ENCODE assay signal across 8 cellular contexts in genomic region chr13:74573654-74574053, GRCh38.
DNase-seq lines count a peak whose midpoint lies in the region; ATAC-seq and TF ChIP-seq lines count a peak whose summit lies in the region.
"Had no signal": no experiment of that assay in that cellular context is flagged by ENCODE, and none has a peak within 500 bp of the region (broad histone marks: within the 10 kb centered on the region; RNA-seq: fewer than 3 reads in every experiment).

No MANE protein-coding gene starts in this region.

- no peak overlapping the region for H2AFZ ChIP-seq in PC-3 (ENCODE audit: low read length)

- DNase-seq in BJ (ENCODE audit: low read depth), result no peak
- peak; percentile 14 for DNase-seq in ELR (ENCODE audit: low read depth)
- DNase-seq in PC-3, result no peak
- no peak for DNase-seq in fibroblast of pulmonary artery (ENCODE audit: low read depth)
- DNase-seq: activated CD4-positive, CD25-positive, alpha-beta regulatory T cell had no signal

- no peaks in the 10 kb centered on the region for H3F3A ChIP-seq in PC-3 (ENCODE audit: low read length, unreplicated experiment)

- H3K36me3 ChIP-seq in BJ (ENCODE audit: control insufficient read depth, insufficient read depth, low read length), result no peaks in the 10 kb centered on the region
- H3K36me3 ChIP-seq in PC-3 (ENCODE audit: low read depth, low read length), result no peaks in the 10 kb centered on the region

- no peak overlapping the region for H3K9ac ChIP-seq in PC-3 (ENCODE audit: low read length)

- H4K20me1 ChIP-seq in PC-3 (ENCODE audit: low read length), result no peaks in the 10 kb centered on the region

- ATAC-seq in PC-3 (no peak), GM18907 (IDR thresholded peaks at IDR 0.05; ENCODE audit: unreplicated experiment) (no peak), HG03432 (IDR thresholded peaks at IDR 0.05; ENCODE audit: unreplicated experiment) (no peak), HG02970 (IDR thresholded peaks at IDR 0.05; ENCODE audit: low FRiP score, unreplicated experiment) (no peak)

- no peak overlapping the region for H3K4me2 ChIP-seq in PC-3 (ENCODE audit: low read length)

- H3K9me2 ChIP-seq in PC-3 (replicated peaks; ENCODE audit: low read length), result no peaks in the 10 kb centered on the region

- H3K27me3 ChIP-seq in BJ (ENCODE audit: control insufficient read depth, insufficient read depth, low read length) (peaks cover 6% of the 10 kb centered on the region), PC-3 (ENCODE audit: low read length) (no peaks in the 10 kb centered on the region)

- intact Hi-C loops in PC-3 (cut with micrococcal nuclease), result loop anchor here (10.0 kb wide), 1 partner anchor 681 kb away; no protein-coding TSS in a partner anchor

- no peak overlapping the region for H3K4me3 ChIP-seq in BJ (ENCODE audit: low read depth, low read length)
- no peak overlapping the region for H3K4me3 ChIP-seq in PC-3 (ENCODE audit: low read length)
- H3K4me3 ChIP-seq in fibroblast of pulmonary artery (replicated peaks; ENCODE audit: low read depth, low read length), result no peak overlapping the region

- BruUV-seq in PC-3 (replicated peaks; lab: Mats Ljungman, UMichigan), result no TSS peak

- POLR2A ChIA-PET in BJ (lab: Charles Lee), result no interaction called here
- POLR2A ChIA-PET in PC-3 (lab: Charles Lee; ENCODE audit: unreplicated experiment), result interaction anchor here (0.6 kb wide), 1 partner anchor 156 kb away, joined by 5 read pairs; no protein-coding TSS in a partner anchor

- H3K9me3 ChIP-seq in PC-3 (ENCODE audit: low read length), result no peaks in the 10 kb centered on the region

- peak; percentile 31; the same call in 1 of the 2 replicates for TF ChIP-seq CTCF in BJ (IDR thresholded peaks at IDR 0.05; ENCODE audit: insufficient read depth, low read depth, low read length)
- TF ChIP-seq CTCF in PC-3 (conservative IDR thresholded peaks at IDR 0.05; ENCODE audit: low read depth, low read length), result peak; percentile 27; the same call in 1 of the 2 replicates
- TF ChIP-seq CTCF in fibroblast of pulmonary artery (IDR thresholded peaks at IDR 0.05; ENCODE audit: low read length, missing control alignments), result peak; percentile 19

- H3K79me2 ChIP-seq in PC-3 (ENCODE audit: low read length), result no peaks in the 10 kb centered on the region

- no peak overlapping the region for H3K27ac ChIP-seq in PC-3 (ENCODE audit: low read length)

- peaks cover 6% of the 10 kb centered on the region; the same call in 1 of the 2 replicates for H3K4me1 ChIP-seq in PC-3 (ENCODE audit: insufficient read depth, low read length)

- CTCF ChIA-PET in BJ (lab: Yijun Ruan, JAX), result no interaction called here
- CTCF ChIA-PET in PC-3 (lab: Charles Lee), result no interaction called here
